Comparison of ENCODE assay signal across 27 cellular contexts in genomic region chr16:62445909-62446308, GRCh38.
"Had no signal": no experiment of that assay in that cellular context is flagged by ENCODE, and none has a peak within 500 bp of the region (broad histone marks: within the 10 kb centered on the region; RNA-seq: fewer than 3 reads in every experiment).

No MANE protein-coding gene starts in this region.

- H3K4me3 ChIP-seq: adrenal gland, MG63, SJCRH30 had no signal

- H3K36me3 ChIP-seq: adrenal gland, MG63, SJCRH30 had no signal

- H3K4me1 ChIP-seq: adrenal gland, SJCRH30 had no signal

- H3K27ac ChIP-seq: adrenal gland, SJCRH30 had no signal

- H3K9me3 ChIP-seq: MG63, SJCRH30 had no signal

- H3K27me3 ChIP-seq: adrenal gland, MG63 had no signal

- ATAC-seq: activated CD8-positive, alpha-beta T cell treated with anti-CD3 and anti-CD28 coated beads, Interleukin-2, amount 10 ng/mL, durations not matched to agents 7 days and 5 days; Panc1; WTC11 had no signal

- DNase-seq: activated CD4-positive, alpha-beta T cell treated with anti-CD3 and anti-CD28 coated beads for 48 hours; activated CD4-positive, alpha-beta T cell treated with anti-CD3 and anti-CD28 coated beads, Interleukin-2, amount 50 U/mL, for 4 hours; activated CD4-positive, CD25-positive, alpha-beta regulatory T cell treated with anti-CD3 and anti-CD28 coated beads, Interleukin-2, amount 50 U/mL, for 72 hours; activated CD8-positive, alpha-beta memory T cell treated with anti-CD3 and anti-CD28 coated beads, Interleukin-2, amount 50 U/mL, for 48 hours; activated CD8-positive, alpha-beta T cell treated with anti-CD3 and anti-CD28 coated beads, Interleukin-2, amount 10 ng/mL, durations not matched to agents 7 days and 5 days; activated naive CD4-positive, alpha-beta T cell treated with anti-CD3 and anti-CD28 coated beads, Interleukin-2, amount 50 U/mL, for 16 hours; activated naive CD8-positive, alpha-beta T cell treated with anti-CD3 and anti-CD28 coated beads, Interleukin-2, amount 10 ng/mL, durations not matched to agents 7 days and 5 days; activated T-cell treated with anti-CD3 and anti-CD28 coated beads, Interleukin-2, amount 50 U/mL, for 1 hour; adrenal gland; anterior cingulate cortex; central memory CD4-positive, alpha-beta T cell; MG63; MV-4-11; NCI-H1105 treated with DMSO at 0.1 percent for 48 hours; NCI-H146; NCI-H187 treated with DMSO at 0.1 percent for 48 hours; NCI-H2081 treated with DMSO at 0.1 percent for 48 hours; NCI-H2171 treated with DMSO at 0.1 percent for 48 hours; NCI-H226; NCI-H69; NK-92 treated with Interleukin-12 subunit alpha and Interleukin-12 subunit beta, amount 100 ng/mL, for 24 hours; OCI-M1; Right ventricle myocardium superior; RPMI8226; SJCRH30 had no signal
